ENCODE assay signal across 1 cellular context in the genomic region with DNA sequence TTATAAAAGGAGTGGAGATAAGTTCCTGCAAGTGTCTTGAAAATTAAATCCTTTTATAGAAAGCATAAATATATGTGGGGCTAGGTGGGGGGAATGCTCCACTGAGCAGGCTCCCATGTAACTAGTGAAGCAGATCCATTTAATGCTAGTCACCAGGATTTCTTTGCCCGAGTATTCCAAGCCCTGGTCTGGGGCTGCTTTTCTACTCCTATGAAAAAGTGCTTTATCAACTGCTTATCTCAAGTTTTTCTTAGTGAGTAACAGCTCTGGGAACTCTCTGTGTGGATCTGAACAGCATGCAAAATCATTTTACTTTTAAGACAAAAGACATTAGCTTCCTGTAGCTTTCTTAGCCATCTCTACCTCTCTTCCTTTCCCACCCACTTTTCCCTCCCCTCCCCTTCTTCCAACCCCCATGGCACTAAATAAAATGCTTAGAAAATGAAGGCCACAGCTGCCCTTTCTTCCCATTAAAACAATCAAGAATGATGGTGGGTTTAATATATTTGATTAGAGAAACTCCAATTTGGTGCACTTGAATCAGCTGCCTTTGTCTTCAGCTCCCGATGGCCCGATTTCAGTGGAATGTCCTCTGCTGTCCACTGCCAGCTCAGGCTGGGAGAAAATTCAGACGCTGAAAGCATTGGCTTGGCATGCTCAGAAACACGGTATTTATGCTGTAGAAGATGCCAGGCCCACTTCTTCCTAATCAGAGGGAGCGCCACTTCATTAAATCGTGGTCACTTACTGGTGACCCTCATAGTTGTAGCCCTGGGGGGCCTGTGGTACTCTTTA.
TF ChIP-seq lines count a peak whose summit lies in the region.

No MANE protein-coding gene starts in this region.

TF ChIP-seq in SK-N-SH, 30 proteins besides CTCF, POLR2A, EP300 and RAD21 (continued from another document):
- TF ChIP-seq, protein P1, sequence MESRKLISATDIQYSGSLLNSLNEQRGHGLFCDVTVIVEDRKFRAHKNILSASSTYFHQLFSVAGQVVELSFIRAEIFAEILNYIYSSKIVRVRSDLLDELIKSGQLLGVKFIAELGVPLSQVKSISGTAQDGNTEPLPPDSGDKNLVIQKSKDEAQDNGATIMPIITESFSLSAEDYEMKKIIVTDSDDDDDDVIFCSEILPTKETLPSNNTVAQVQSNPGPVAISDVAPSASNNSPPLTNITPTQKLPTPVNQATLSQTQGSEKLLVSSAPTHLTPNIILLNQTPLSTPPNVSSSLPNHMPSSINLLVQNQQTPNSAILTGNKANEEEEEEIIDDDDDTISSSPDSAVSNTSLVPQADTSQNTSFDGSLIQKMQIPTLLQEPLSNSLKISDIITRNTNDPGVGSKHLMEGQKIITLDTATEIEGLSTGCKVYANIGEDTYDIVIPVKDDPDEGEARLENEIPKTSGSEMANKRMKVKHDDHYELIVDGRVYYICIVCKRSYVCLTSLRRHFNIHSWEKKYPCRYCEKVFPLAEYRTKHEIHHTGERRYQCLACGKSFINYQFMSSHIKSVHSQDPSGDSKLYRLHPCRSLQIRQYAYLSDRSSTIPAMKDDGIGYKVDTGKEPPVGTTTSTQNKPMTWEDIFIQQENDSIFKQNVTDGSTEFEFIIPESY (IDR thresholded peaks at IDR 0.05; ENCODE audit: borderline replicate concordance, low read depth) = no peak
- TF ChIP-seq, protein P2, sequence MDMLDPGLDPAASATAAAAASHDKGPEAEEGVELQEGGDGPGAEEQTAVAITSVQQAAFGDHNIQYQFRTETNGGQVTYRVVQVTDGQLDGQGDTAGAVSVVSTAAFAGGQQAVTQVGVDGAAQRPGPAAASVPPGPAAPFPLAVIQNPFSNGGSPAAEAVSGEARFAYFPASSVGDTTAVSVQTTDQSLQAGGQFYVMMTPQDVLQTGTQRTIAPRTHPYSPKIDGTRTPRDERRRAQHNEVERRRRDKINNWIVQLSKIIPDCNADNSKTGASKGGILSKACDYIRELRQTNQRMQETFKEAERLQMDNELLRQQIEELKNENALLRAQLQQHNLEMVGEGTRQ (IDR thresholded peaks at IDR 0.05; ENCODE audit: borderline replicate concordance, low read depth, low read length) = no peak
- TF ChIP-seq, protein P3, sequence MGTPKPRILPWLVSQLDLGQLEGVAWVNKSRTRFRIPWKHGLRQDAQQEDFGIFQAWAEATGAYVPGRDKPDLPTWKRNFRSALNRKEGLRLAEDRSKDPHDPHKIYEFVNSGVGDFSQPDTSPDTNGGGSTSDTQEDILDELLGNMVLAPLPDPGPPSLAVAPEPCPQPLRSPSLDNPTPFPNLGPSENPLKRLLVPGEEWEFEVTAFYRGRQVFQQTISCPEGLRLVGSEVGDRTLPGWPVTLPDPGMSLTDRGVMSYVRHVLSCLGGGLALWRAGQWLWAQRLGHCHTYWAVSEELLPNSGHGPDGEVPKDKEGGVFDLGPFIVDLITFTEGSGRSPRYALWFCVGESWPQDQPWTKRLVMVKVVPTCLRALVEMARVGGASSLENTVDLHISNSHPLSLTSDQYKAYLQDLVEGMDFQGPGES (IDR thresholded peaks at IDR 0.05; ENCODE audit: low read depth, low read length) = no peak
- TF ChIP-seq TCF12 (IDR thresholded peaks at IDR 0.05) (no peak), RFX5 (IDR thresholded peaks at IDR 0.05; ENCODE audit: low read length) (no peak)
